Comparison of ENCODE assay signal across 8 cellular contexts in the genomic region with DNA sequence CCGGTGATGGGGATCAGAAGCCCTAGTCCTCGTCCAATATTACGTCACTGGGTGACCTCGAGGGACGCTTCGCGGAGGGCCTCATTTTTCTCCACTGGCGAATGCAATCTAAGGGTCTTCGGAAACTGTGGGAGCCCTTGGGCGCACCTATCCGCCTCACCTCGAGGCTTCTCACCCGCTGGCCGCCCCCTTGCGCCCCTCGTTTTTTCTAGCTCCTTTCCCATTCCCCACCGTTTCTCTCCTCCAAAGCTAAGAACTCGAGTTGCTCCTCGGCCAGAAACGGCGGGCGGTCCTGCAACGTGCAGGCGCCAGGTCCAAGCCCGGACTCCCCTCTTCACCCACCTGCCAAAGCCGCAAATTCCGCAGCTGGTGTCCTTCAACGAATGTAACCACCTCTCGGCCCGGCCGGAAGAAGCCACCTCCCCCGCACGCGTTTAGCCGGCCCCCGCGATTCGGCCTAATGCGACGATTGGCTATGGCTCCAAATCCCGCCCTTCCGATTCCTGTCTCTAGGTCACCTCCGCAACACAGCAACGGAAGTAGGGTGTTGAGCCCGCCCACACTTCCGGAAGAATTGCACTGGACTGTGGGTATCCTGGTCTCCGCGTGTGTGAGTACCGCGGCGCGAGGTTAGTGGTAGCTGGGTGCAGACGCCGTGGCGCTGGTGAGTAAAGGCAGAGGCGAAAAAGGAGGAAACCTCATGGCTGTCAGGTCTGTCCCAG. TPM values are rescaled to one million over a fixed set of nuclear protein-coding genes. Genes with fewer than 3 reads are reported as not detected.
DNase-seq lines count a peak whose midpoint lies in the region; ATAC-seq and TF ChIP-seq lines count a peak whose summit lies in the region.

A gene with protein sequence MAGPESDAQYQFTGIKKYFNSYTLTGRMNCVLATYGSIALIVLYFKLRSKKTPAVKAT (minus strand): TSS at position 409 of the 722 bp plus-strand sequence. CDS start 4,018 bp downstream, outside the sequence.
A gene with protein sequence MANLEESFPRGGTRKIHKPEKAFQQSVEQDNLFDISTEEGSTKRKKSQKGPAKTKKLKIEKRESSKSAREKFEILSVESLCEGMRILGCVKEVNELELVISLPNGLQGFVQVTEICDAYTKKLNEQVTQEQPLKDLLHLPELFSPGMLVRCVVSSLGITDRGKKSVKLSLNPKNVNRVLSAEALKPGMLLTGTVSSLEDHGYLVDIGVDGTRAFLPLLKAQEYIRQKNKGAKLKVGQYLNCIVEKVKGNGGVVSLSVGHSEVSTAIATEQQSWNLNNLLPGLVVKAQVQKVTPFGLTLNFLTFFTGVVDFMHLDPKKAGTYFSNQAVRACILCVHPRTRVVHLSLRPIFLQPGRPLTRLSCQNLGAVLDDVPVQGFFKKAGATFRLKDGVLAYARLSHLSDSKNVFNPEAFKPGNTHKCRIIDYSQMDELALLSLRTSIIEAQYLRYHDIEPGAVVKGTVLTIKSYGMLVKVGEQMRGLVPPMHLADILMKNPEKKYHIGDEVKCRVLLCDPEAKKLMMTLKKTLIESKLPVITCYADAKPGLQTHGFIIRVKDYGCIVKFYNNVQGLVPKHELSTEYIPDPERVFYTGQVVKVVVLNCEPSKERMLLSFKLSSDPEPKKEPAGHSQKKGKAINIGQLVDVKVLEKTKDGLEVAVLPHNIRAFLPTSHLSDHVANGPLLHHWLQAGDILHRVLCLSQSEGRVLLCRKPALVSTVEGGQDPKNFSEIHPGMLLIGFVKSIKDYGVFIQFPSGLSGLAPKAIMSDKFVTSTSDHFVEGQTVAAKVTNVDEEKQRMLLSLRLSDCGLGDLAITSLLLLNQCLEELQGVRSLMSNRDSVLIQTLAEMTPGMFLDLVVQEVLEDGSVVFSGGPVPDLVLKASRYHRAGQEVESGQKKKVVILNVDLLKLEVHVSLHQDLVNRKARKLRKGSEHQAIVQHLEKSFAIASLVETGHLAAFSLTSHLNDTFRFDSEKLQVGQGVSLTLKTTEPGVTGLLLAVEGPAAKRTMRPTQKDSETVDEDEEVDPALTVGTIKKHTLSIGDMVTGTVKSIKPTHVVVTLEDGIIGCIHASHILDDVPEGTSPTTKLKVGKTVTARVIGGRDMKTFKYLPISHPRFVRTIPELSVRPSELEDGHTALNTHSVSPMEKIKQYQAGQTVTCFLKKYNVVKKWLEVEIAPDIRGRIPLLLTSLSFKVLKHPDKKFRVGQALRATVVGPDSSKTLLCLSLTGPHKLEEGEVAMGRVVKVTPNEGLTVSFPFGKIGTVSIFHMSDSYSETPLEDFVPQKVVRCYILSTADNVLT (N-terminal part only) (plus strand): TSS at position 560 of the 722 bp plus-strand sequence. CDS start 1,801 bp downstream, outside the sequence.

- intact Hi-C loops in thyroid gland (cut with DNase I) = no loop called here

- peak within 1 kb of the TSS; percentile 91 for H3K4me3 Mint-ChIP-seq in activated naive CD8-positive, alpha-beta T cell treated with anti-CD3 and anti-CD28 coated beads for 36 hours
- H3K4me3 Mint-ChIP-seq in glutamatergic neuron (ENCODE audit: unreplicated experiment) = peak within 1 kb of the TSS; percentile 96
- peak within 1 kb of the TSS; percentile 97 for H3K4me3 Mint-ChIP-seq in osteocyte (ENCODE audit: unreplicated experiment)

- peaks cover 42% of the 10 kb centered on the region for H3K4me1 Mint-ChIP-seq in activated naive CD8-positive, alpha-beta T cell treated with anti-CD3 and anti-CD28 coated beads for 36 hours
- H3K4me1 Mint-ChIP-seq in glutamatergic neuron (ENCODE audit: low read depth, unreplicated experiment) = peaks cover 15% of the 10 kb centered on the region
- peaks cover 49% of the 10 kb centered on the region for H3K4me1 Mint-ChIP-seq in osteocyte (ENCODE audit: unreplicated experiment)

- peaks cover 20 to 21% of the 10 kb centered on the region in 2 donors for H3K4me1 ChIP-seq in thyroid gland

- 0% methylated on average over 44 to 47 of the region's 56 CpGs for WGBS in thyroid gland, 2 donors

- peak within 1 kb of the TSS in 2 of 3 donors; percentile 64 to 73 for H3K27ac ChIP-seq in thyroid gland

- H3K9me3 Mint-ChIP-seq in activated naive CD8-positive, alpha-beta T cell treated with anti-CD3 and anti-CD28 coated beads for 36 hours = no peaks in the 10 kb centered on the region
- H3K9me3 Mint-ChIP-seq in glutamatergic neuron (ENCODE audit: unreplicated experiment) = peaks cover 6% of the 10 kb centered on the region
- H3K9me3 Mint-ChIP-seq in osteocyte (ENCODE audit: unreplicated experiment) = no peaks in the 10 kb centered on the region

- DNase-seq in GM10266 (ENCODE audit: extremely low spot score) (peak; percentile 91), NCI-H1092 treated with DMSO at 0.1 percent for 48 hours (lab: John Stamatoyannopoulos, UW) (peak; percentile 92), SKM-1 treated with dmso at 0.1 percent for 144 hours (lab: John Stamatoyannopoulos, UW; ENCODE audit: unreplicated experiment) (peak; percentile 98), glutamatergic neuron (peak; percentile 95), osteocyte (ENCODE audit: extremely low spot score, unreplicated experiment) (peak; percentile 97), thyroid gland (peak; percentile 99)
- peak; percentile 95 for DNase-seq in activated naive CD8-positive, alpha-beta T cell treated with anti-CD3 and anti-CD28 coated beads for 36 hours

- peak within 1 kb of the TSS; percentile 51 to 87 (median 51) for H3K4me3 ChIP-seq in thyroid gland (replicated peaks in 1 of 3)

- no peaks in the 10 kb centered on the region for H3K27me3 Mint-ChIP-seq in activated naive CD8-positive, alpha-beta T cell treated with anti-CD3 and anti-CD28 coated beads for 36 hours
- H3K27me3 Mint-ChIP-seq in glutamatergic neuron (ENCODE audit: unreplicated experiment) (peaks cover 5% of the 10 kb centered on the region), osteocyte (ENCODE audit: unreplicated experiment) (no peaks in the 10 kb centered on the region)

- TF ChIP-seq CTCF in GM10266 (IDR thresholded peaks at IDR 0.05; ENCODE audit: control insufficient read depth, insufficient read depth, low read depth, missing control alignments) = peak; percentile 20
- no peak for TF ChIP-seq CTCF in glutamatergic neuron (IDR thresholded peaks at IDR 0.05; ENCODE audit: partially characterized antibody, unreplicated experiment)
- peak; percentile 31 for TF ChIP-seq CTCF in osteocyte (IDR thresholded peaks at IDR 0.05)
- TF ChIP-seq CTCF in thyroid gland (IDR thresholded peaks at IDR 0.05) = peak in 1 of 6 experiments; percentile 4

- H3K36me3 ChIP-seq in thyroid gland = peaks cover 7 to 28% of the 10 kb centered on the region in 2 donors

- H3K36me3 Mint-ChIP-seq in activated naive CD8-positive, alpha-beta T cell treated with anti-CD3 and anti-CD28 coated beads for 36 hours = peaks cover 59% of the 10 kb centered on the region
- no peaks in the 10 kb centered on the region for H3K36me3 Mint-ChIP-seq in glutamatergic neuron (ENCODE audit: unreplicated experiment)
- H3K36me3 Mint-ChIP-seq in osteocyte (ENCODE audit: unreplicated experiment) = peaks cover 22% of the 10 kb centered on the region

- H3K27ac Mint-ChIP-seq in activated naive CD8-positive, alpha-beta T cell treated with anti-CD3 and anti-CD28 coated beads for 36 hours = peak within 1 kb of the TSS; percentile 96
- H3K27ac Mint-ChIP-seq in glutamatergic neuron (ENCODE audit: unreplicated experiment) (peak within 1 kb of the TSS; percentile 97), osteocyte (ENCODE audit: unreplicated experiment) (peak within 1 kb of the TSS; percentile 95)

- H3K27me3 ChIP-seq in thyroid gland = no peaks in the 10 kb centered on the region

- TF ChIP-seq POLR2A in thyroid gland (IDR thresholded peaks at IDR 0.05) = peak in 1 of 2 donors; percentile 71

- no peaks in the 10 kb centered on the region for H3K9me3 ChIP-seq in thyroid gland

- ATAC-seq in HG02610 (IDR thresholded peaks at IDR 0.05; ENCODE audit: unreplicated experiment) = peak; percentile 99

RNA-seq across cellular contexts. Expression of the first gene that starts in this region (rescaled TPM):
- total RNA-seq in activated naive CD8-positive, alpha-beta T cell treated with anti-CD3 and anti-CD28 coated beads for 36 hours = 100 to 1,000 TPM; 451 to 452 TPM
- total RNA-seq in glutamatergic neuron (ENCODE audit: unreplicated experiment) (330 TPM), osteocyte (293 and 307 TPM in 2 replicates), thyroid gland (100 to 1,000 TPM; 127 to 604 (median 265) TPM)

RNA-seq across cellular contexts. Expression of the second gene that starts in this region (rescaled TPM):
- 10 to 100 TPM; 89.5 to 94.7 TPM for total RNA-seq in activated naive CD8-positive, alpha-beta T cell treated with anti-CD3 and anti-CD28 coated beads for 36 hours
- total RNA-seq in glutamatergic neuron (ENCODE audit: unreplicated experiment) = 73.2 TPM
- 32.6 and 35.3 TPM in 2 replicates for total RNA-seq in osteocyte
- total RNA-seq in thyroid gland = 10 to 100 TPM; 15.6 to 20.9 (median 19.0) TPM

Comparison
In these comparisons a context has a peak if more than half of its experiments do, and no peak if none do; other contexts are left out.
1. Peak in every context shown above with its lines: DNase-seq, ATAC-seq, H3K4me3 ChIP-seq and H3K27ac ChIP-seq.